ENCODE assay signal across 35 cellular contexts in genomic region chr12:5997260-5997659, GRCh38. TPM values are rescaled to one million over a fixed set of nuclear protein-coding genes. Genes with fewer than 3 reads are reported as not detected.
"Had no signal": no experiment of that assay in that cellular context is flagged by ENCODE, and none has a peak within 500 bp of the region (broad histone marks: within the 10 kb centered on the region; RNA-seq: fewer than 3 reads in every experiment).

No MANE protein-coding gene starts in this region.

- H3K9me3 Mint-ChIP-seq: activated B cell treated with CpG ODN at 0.5 μM for 24 hours; activated T-cell treated with anti-CD3 and anti-CD28 coated beads, Interleukin-2, amount 50 U/mL, for 72 hours; activated T-helper 17 cell treated with anti-CD3 and anti-CD28 coated beads, Interleukin-2, amount 50 U/mL, for 72 hours had no signal

- DNase-seq: activated B cell treated with CpG ODN at 0.5 μM for 24 hours; activated CD4-positive, alpha-beta T cell treated with anti-CD3 and anti-CD28 coated beads for 4 hours; activated CD4-positive, alpha-beta T cell treated with anti-CD3 and anti-CD28 coated beads, Interleukin-2, amount 50 U/mL, for 4 hours; activated CD4-positive, CD25-positive, alpha-beta regulatory T cell treated with anti-CD3 and anti-CD28 coated beads, Interleukin-2, amount 50 U/mL, for 72 hours; activated effector memory CD4-positive, alpha-beta T cell treated with anti-CD3 and anti-CD28 coated beads, Interleukin-2, amount 50 U/mL, for 16 hours; activated naive CD4-positive, alpha-beta T cell; activated naive CD4-positive, alpha-beta T cell treated with anti-CD3 and anti-CD28 coated beads, Interleukin-2, amount 50 U/mL, for 16 hours; activated T-cell treated with anti-CD3 and anti-CD28 coated beads, Interleukin-2, amount 50 U/mL, for 1 hour; activated T-cell treated with anti-CD3 and anti-CD28 coated beads, Interleukin-2, amount 50 U/mL, for 72 hours; adrenal gland; body of pancreas; MG63; MV-4-11; NCI-H1092; NCI-H1436 treated with DMSO at 0.1 percent for 48 hours; NCI-H1694 treated with DMSO at 0.1 percent for 48 hours; NCI-H2029; NCI-H510A; NCI-H526; NCI-H748 treated with DMSO at 0.1 percent for 48 hours; PC-9; SW 1271; T-helper 1 cell; T-helper 2 cell; T-helper 9 cell had no signal

- H3K27ac Mint-ChIP-seq: activated B cell treated with CpG ODN at 0.5 μM for 24 hours; activated T-cell treated with anti-CD3 and anti-CD28 coated beads, Interleukin-2, amount 50 U/mL, for 72 hours; activated T-helper 17 cell treated with anti-CD3 and anti-CD28 coated beads, Interleukin-2, amount 50 U/mL, for 72 hours had no signal

- H3K4me1 Mint-ChIP-seq: activated B cell treated with CpG ODN at 0.5 μM for 24 hours; activated T-helper 17 cell treated with anti-CD3 and anti-CD28 coated beads, Interleukin-2, amount 50 U/mL, for 72 hours had no signal

- H3K9me3 ChIP-seq: adrenal gland, body of pancreas, breast epithelium, MG63 had no signal

- ATAC-seq: activated T-cell treated with anti-CD3 and anti-CD28 coated beads, Interleukin-2, amount 50 U/mL, for 72 hours; activated T-helper 17 cell treated with anti-CD3 and anti-CD28 coated beads, Interleukin-2, amount 50 U/mL, for 72 hours; body of pancreas; K562; Right ventricle myocardium inferior had no signal

- H3K4me3 ChIP-seq: adrenal gland, body of pancreas, breast epithelium, K562, MG63, PC-9 had no signal

- H3K4me3 Mint-ChIP-seq: activated B cell treated with CpG ODN at 0.5 μM for 24 hours; activated T-cell treated with anti-CD3 and anti-CD28 coated beads, Interleukin-2, amount 50 U/mL, for 72 hours; activated T-helper 17 cell treated with anti-CD3 and anti-CD28 coated beads, Interleukin-2, amount 50 U/mL, for 72 hours had no signal

- H3K4me1 ChIP-seq: adrenal gland, body of pancreas, breast epithelium had no signal

- H3K36me3 ChIP-seq: adrenal gland, breast epithelium, MG63 had no signal

- H2AFZ ChIP-seq: PC-9 had no signal

- H3K27ac ChIP-seq: adrenal gland, body of pancreas, breast epithelium, PC-9, RWPE1, VCaP had no signal

- H3K4me2 ChIP-seq: PC-9 had no signal

- FAIRE-seq: astrocyte, K562, RCC 7860 had no signal

- H3K27me3 ChIP-seq: adrenal gland, body of pancreas, breast epithelium had no signal

RNA-seq across cellular contexts. Expression of gene ANO2, which starts 52.2 kb away (rescaled TPM):
- total RNA-seq: activated B cell treated with CpG ODN at 0.5 μM for 24 hours; activated CD8-positive, alpha-beta memory T cell treated with anti-CD3 and anti-CD28 coated beads for 36 hours; activated T-cell treated with anti-CD3 and anti-CD28 coated beads, Interleukin-2, amount 50 U/mL, for 72 hours; activated T-helper 17 cell treated with anti-CD3 and anti-CD28 coated beads, Interleukin-2, amount 50 U/mL, for 72 hours; OCI-LY7; PC-9 had no signal
